Comparison of ENCODE assay signal across 1 cellular context in the genomic region with DNA sequence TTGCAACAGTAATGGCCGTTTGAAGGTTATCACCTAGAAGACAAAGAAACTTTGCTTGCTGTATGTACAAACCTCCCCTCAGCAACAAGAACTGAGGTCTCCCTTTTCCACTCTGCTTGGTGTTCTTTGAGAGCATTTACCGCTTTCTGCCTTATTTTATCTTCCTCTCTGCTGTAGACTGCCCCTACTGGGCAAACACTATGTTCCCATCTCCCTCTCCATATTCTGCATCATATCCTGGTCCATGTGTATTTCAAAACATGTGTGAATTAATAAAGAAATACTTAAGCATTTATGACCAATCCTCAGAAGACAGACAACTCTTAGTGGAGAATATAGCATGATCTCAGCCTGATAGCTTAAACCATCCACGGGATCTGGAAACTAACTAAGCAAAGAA.
TF ChIP-seq lines count a peak whose summit lies in the region.

No MANE protein-coding gene starts in this region.

TF ChIP-seq in K562, 482 proteins besides CTCF, POLR2A, EP300 and RAD21 (continued from another document):
- TF ChIP-seq, protein P1, sequence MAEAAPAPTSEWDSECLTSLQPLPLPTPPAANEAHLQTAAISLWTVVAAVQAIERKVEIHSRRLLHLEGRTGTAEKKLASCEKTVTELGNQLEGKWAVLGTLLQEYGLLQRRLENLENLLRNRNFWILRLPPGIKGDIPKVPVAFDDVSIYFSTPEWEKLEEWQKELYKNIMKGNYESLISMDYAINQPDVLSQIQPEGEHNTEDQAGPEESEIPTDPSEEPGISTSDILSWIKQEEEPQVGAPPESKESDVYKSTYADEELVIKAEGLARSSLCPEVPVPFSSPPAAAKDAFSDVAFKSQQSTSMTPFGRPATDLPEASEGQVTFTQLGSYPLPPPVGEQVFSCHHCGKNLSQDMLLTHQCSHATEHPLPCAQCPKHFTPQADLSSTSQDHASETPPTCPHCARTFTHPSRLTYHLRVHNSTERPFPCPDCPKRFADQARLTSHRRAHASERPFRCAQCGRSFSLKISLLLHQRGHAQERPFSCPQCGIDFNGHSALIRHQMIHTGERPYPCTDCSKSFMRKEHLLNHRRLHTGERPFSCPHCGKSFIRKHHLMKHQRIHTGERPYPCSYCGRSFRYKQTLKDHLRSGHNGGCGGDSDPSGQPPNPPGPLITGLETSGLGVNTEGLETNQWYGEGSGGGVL (CRISPR knock-in tag; IDR thresholded peaks at IDR 0.05) = no peak
- no peak for TF ChIP-seq CXXC5 (CRISPR knock-in tag; IDR thresholded peaks at IDR 0.05)
- TF ChIP-seq, protein P2, sequence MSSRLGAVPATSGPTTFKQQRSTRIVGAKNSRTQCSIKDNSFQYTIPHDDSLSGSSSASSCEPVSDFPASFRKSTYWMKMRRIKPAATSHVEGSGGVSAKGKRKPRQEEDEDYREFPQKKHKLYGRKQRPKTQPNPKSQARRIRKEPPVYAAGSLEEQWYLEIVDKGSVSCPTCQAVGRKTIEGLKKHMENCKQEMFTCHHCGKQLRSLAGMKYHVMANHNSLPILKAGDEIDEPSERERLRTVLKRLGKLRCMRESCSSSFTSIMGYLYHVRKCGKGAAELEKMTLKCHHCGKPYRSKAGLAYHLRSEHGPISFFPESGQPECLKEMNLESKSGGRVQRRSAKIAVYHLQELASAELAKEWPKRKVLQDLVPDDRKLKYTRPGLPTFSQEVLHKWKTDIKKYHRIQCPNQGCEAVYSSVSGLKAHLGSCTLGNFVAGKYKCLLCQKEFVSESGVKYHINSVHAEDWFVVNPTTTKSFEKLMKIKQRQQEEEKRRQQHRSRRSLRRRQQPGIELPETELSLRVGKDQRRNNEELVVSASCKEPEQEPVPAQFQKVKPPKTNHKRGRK (tag; IDR thresholded peaks at IDR 0.05) = no peak
- no peak for TF ChIP-seq ZNF232 (CRISPR knock-in tag; IDR thresholded peaks at IDR 0.05)
- no peak for TF ChIP-seq HCFC1 (IDR thresholded peaks at IDR 0.05; ENCODE audit: low read depth, low read length)
- no peak for TF ChIP-seq POLR2G (IDR thresholded peaks at IDR 0.05; ENCODE audit: low read depth, low read length)
- no peak for TF ChIP-seq RBM25 (IDR thresholded peaks at IDR 0.05; ENCODE audit: low read depth, low read length, severe bottlenecking)
- no peak for TF ChIP-seq DIDO1 (tag; IDR thresholded peaks at IDR 0.05; ENCODE audit: low read depth)
- TF ChIP-seq RFX5 (IDR thresholded peaks at IDR 0.05; ENCODE audit: low read depth, low read length) = no peak
- no peak for TF ChIP-seq SIN3B (IDR thresholded peaks at IDR 0.05; ENCODE audit: low read depth)
- TF ChIP-seq, protein P3, sequence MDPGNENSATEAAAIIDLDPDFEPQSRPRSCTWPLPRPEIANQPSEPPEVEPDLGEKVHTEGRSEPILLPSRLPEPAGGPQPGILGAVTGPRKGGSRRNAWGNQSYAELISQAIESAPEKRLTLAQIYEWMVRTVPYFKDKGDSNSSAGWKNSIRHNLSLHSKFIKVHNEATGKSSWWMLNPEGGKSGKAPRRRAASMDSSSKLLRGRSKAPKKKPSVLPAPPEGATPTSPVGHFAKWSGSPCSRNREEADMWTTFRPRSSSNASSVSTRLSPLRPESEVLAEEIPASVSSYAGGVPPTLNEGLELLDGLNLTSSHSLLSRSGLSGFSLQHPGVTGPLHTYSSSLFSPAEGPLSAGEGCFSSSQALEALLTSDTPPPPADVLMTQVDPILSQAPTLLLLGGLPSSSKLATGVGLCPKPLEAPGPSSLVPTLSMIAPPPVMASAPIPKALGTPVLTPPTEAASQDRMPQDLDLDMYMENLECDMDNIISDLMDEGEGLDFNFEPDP (CRISPR knock-in tag; IDR thresholded peaks at IDR 0.05) = no peak
- TF ChIP-seq MBD2 (IDR thresholded peaks at IDR 0.05; ENCODE audit: borderline replicate concordance, low read depth) = no peak
- no peak for TF ChIP-seq KLF13 (tag; IDR thresholded peaks at IDR 0.05; ENCODE audit: borderline replicate concordance, low read depth)
- TF ChIP-seq, protein P4, sequence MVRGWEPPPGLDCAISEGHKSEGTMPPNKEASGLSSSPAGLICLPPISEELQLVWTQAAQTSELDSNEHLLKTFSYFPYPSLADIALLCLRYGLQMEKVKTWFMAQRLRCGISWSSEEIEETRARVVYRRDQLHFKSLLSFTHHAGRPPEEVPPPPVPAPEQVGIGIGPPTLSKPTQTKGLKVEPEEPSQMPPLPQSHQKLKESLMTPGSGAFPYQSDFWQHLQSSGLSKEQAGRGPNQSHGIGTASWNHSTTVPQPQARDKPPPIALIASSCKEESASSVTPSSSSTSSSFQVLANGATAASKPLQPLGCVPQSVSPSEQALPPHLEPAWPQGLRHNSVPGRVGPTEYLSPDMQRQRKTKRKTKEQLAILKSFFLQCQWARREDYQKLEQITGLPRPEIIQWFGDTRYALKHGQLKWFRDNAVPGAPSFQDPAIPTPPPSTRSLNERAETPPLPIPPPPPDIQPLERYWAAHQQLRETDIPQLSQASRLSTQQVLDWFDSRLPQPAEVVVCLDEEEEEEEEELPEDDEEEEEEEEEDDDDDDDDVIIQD (CRISPR knock-in tag; IDR thresholded peaks at IDR 0.05) = no peak
